Comparison of ENCODE assay signal across 13 cellular contexts in genomic region chr14:22524105-22524783, GRCh38.
A peak's percentile ranks its signal among the peaks of the same experiment; 100 is the strongest.
DNase-seq lines count a peak whose midpoint lies in the region; ATAC-seq and TF ChIP-seq lines count a peak whose summit lies in the region.
"Had no signal": no experiment of that assay in that cellular context is flagged by ENCODE, and none has a peak within 500 bp of the region (broad histone marks: within the 10 kb centered on the region; RNA-seq: fewer than 3 reads in every experiment).

No MANE protein-coding gene starts in this region.

- no peak overlapping the region for H3T11ph ChIP-seq in H9 (ENCODE audit: low read length)

- peak; percentile 33 for DNase-seq in activated CD8-positive, alpha-beta T cell treated with anti-CD3 and anti-CD28 coated beads for 36 hours
- no peak for DNase-seq in naive thymus-derived CD4-positive, alpha-beta T cell
- no peak for DNase-seq in ecto neural progenitor cell (ENCODE audit: low spot score)
- DNase-seq in ureter (ENCODE audit: low spot score) = no peak
- DNase-seq in H9 = no peak
- DNase-seq: left ventricle myocardium inferior, naive B cell, NCI-H1436, psoas muscle, SJCRH30 had no signal

- H3K36me3 Mint-ChIP-seq in activated CD8-positive, alpha-beta T cell treated with anti-CD3 and anti-CD28 coated beads for 36 hours (ENCODE audit: low read depth) = peaks cover 97% of the 10 kb centered on the region
- H3K36me3 Mint-ChIP-seq in naive thymus-derived CD4-positive, alpha-beta T cell = peaks cover 19 to 90% (median 79%) of the 10 kb centered on the region in 5 donors
- no peaks in the 10 kb centered on the region for H3K36me3 Mint-ChIP-seq in H9 (ENCODE audit: insufficient read depth in 1 of 3, low read depth in 3 of 3)
- H3K36me3 Mint-ChIP-seq: naive B cell had no signal

- H3K4me3 Mint-ChIP-seq in activated CD8-positive, alpha-beta T cell treated with anti-CD3 and anti-CD28 coated beads for 36 hours = peak overlapping the region; percentile 79
- H3K4me3 Mint-ChIP-seq in naive thymus-derived CD4-positive, alpha-beta T cell = peak overlapping the region; percentile 79 to 92 (median 88)
- H3K4me3 Mint-ChIP-seq in H9 = no peak overlapping the region
- H3K4me3 Mint-ChIP-seq: naive B cell had no signal

- peak overlapping the region; percentile 96 for H3K27ac Mint-ChIP-seq in activated CD8-positive, alpha-beta T cell treated with anti-CD3 and anti-CD28 coated beads for 36 hours
- peak overlapping the region; percentile 90 to 99 (median 96) for H3K27ac Mint-ChIP-seq in naive thymus-derived CD4-positive, alpha-beta T cell
- H3K27ac Mint-ChIP-seq in H9 = no peak overlapping the region

- no peaks in the 10 kb centered on the region for H3K9me3 ChIP-seq in BLaER1 treated with 17β-estradiol and CSF1 and Interleukin-3, amounts not matched to agents 10 nM and 100 nM (replicated peaks in 1 of 11)
- H3K9me3 ChIP-seq in DOHH2 (ENCODE audit: control insufficient read depth, insufficient read depth, low read length) (no peaks in the 10 kb centered on the region), H9 (ENCODE audit: control insufficient read depth, low read depth, low read length) (no peaks in the 10 kb centered on the region)
- no peaks in the 10 kb centered on the region for H3K9me3 ChIP-seq in naive thymus-derived CD4-positive, alpha-beta T cell (ENCODE audit: control insufficient read depth in 2 of 3, low read length in 3 of 3)
- H3K9me3 ChIP-seq: left ventricle myocardium inferior, psoas muscle, SJCRH30 had no signal

- no peak overlapping the region for H2BK12ac ChIP-seq in H9 (ENCODE audit: insufficient read length, low read depth, low read length)

- no peak overlapping the region for H3K18ac ChIP-seq in H9 (ENCODE audit: insufficient read length, low read depth, low read length)

- peaks cover 64 to 95% (median 90%) of the 10 kb centered on the region in 10 experiments for H3K4me1 ChIP-seq in BLaER1 treated with 17β-estradiol and CSF1 and Interleukin-3, amounts not matched to agents 10 nM and 100 nM
- H3K4me1 ChIP-seq in DOHH2 (ENCODE audit: control insufficient read depth, low read length) (peaks cover 99% of the 10 kb centered on the region), H9 (ENCODE audit: insufficient read depth, low read length) (no peaks in the 10 kb centered on the region)
- peaks cover 83 to 90% of the 10 kb centered on the region in 2 donors for H3K4me1 ChIP-seq in naive thymus-derived CD4-positive, alpha-beta T cell (ENCODE audit: control insufficient read depth in 2 of 2, insufficient read depth in 2 of 2, low read length in 2 of 2)

- H3K23me2 ChIP-seq in H9 (ENCODE audit: insufficient read length, low read depth, low read length, poor library complexity, severe bottlenecking) = no peaks in the 10 kb centered on the region

- no peak for TF ChIP-seq CTCF in DOHH2 (IDR thresholded peaks at IDR 0.05; ENCODE audit: low read depth, low read length, poor library complexity, severe bottlenecking)
- no peak for TF ChIP-seq CTCF in activated CD8-positive, alpha-beta T cell treated with anti-CD3 and anti-CD28 coated beads for 36 hours (IDR thresholded peaks at IDR 0.05)
- no peak for TF ChIP-seq CTCF in H9 (conservative IDR thresholded peaks at IDR 0.05)

- H4K20me1 ChIP-seq in BLaER1 treated with 17β-estradiol and CSF1 and Interleukin-3, amounts not matched to agents 10 nM and 100 nM = peaks cover 0 to 94% (median 0%) of the 10 kb centered on the region in 11 experiments; a peak in 5 of 22 replicates
- H4K20me1 ChIP-seq in DOHH2 (ENCODE audit: control insufficient read depth, insufficient read depth, low read depth, low read length) (no peaks in the 10 kb centered on the region), H9 (ENCODE audit: control insufficient read depth, insufficient read depth, insufficient read length) (no peaks in the 10 kb centered on the region)

- no peak overlapping the region for H3K14ac ChIP-seq in H9 (ENCODE audit: insufficient read depth, low read length)

- H2AK5ac ChIP-seq in H9 (ENCODE audit: insufficient read length, low read length) = no peak overlapping the region

- no peak overlapping the region for H2AFZ ChIP-seq in H9 (ENCODE audit: low read length)

- H2BK5ac ChIP-seq in H9 (ENCODE audit: insufficient read length, low read length) = no peak overlapping the region

- H3K79me1 ChIP-seq in H9 (ENCODE audit: insufficient read depth, low read depth, low read length, poor library complexity, severe bottlenecking) = no peaks in the 10 kb centered on the region

- no peak overlapping the region for H3K4ac ChIP-seq in H9 (ENCODE audit: low read depth, low read length)

- no peak overlapping the region for H3K4me3 ChIP-seq in BLaER1 treated with 17β-estradiol and CSF1 and Interleukin-3, amounts not matched to agents 10 nM and 100 nM
- H3K4me3 ChIP-seq in DOHH2 (ENCODE audit: low read length) = peak overlapping the region; percentile 57
- H3K4me3 ChIP-seq in naive thymus-derived CD4-positive, alpha-beta T cell (ENCODE audit: low read length) = peak overlapping the region; percentile 65
- H3K4me3 ChIP-seq: left ventricle myocardium inferior, psoas muscle, SJCRH30 had no signal

- no peak overlapping the region for H3K23ac ChIP-seq in H9 (ENCODE audit: insufficient read length, low read depth, low read length)

- H3K9me3 Mint-ChIP-seq in activated CD8-positive, alpha-beta T cell treated with anti-CD3 and anti-CD28 coated beads for 36 hours = no peaks in the 10 kb centered on the region
- peaks cover 0 to 2% (median 0%) of the 10 kb centered on the region in 11 donors for H3K9me3 Mint-ChIP-seq in naive thymus-derived CD4-positive, alpha-beta T cell
- H3K9me3 Mint-ChIP-seq in H9 = no peaks in the 10 kb centered on the region
- H3K9me3 Mint-ChIP-seq: naive B cell had no signal

- no peak overlapping the region for H3K9ac ChIP-seq in BLaER1 treated with 17β-estradiol and CSF1 and Interleukin-3, amounts not matched to agents 10 nM and 100 nM
- no peak overlapping the region for H3K9ac ChIP-seq in H9 (ENCODE audit: extremely low read depth, insufficient read length, low read length)

- peaks cover 46% of the 10 kb centered on the region for H3F3A ChIP-seq in DOHH2 (ENCODE audit: control insufficient read depth, insufficient read depth)

- CTCF ChIA-PET in activated CD8-positive, alpha-beta T cell treated with anti-CD3 and anti-CD28 coated beads for 36 hours (lab: Charles Lee) = interaction anchor here (0.7 to 3.8 kb wide), 13 partner anchors 9 to 46 kb away, joined by 3 to 17 read pairs (median 4); no protein-coding TSS in a partner anchor
- CTCF ChIA-PET in naive thymus-derived CD4-positive, alpha-beta T cell (lab: Charles Lee) = interaction anchor here (0.5 to 3.4 kb wide), 10 partner anchors 9 to 801 kb away, joined by 3 to 17 read pairs (median 4); no protein-coding TSS in a partner anchor

- no peak overlapping the region for H4K8ac ChIP-seq in H9 (replicated peaks; ENCODE audit: insufficient read length, low read depth, low read length)

- no peak overlapping the region for H4K91ac ChIP-seq in H9 (ENCODE audit: insufficient read length, low read depth, low read length)

- H2BK15ac ChIP-seq in H9 (ENCODE audit: low read depth, low read length) = no peak overlapping the region

- peak overlapping the region in 4 of 11 experiments; percentile 9 to 40 (median 26); a peak in 4 of 22 replicates for H3K27ac ChIP-seq in BLaER1 treated with 17β-estradiol and CSF1 and Interleukin-3, amounts not matched to agents 10 nM and 100 nM
- H3K27ac ChIP-seq in DOHH2 (ENCODE audit: low read depth, low read length) (peak overlapping the region; percentile 98), H9 (ENCODE audit: insufficient read length, low read depth, low read length) (no peak overlapping the region)
- peak overlapping the region; percentile 90 for H3K27ac ChIP-seq in naive thymus-derived CD4-positive, alpha-beta T cell (ENCODE audit: low read depth, low read length)
- H3K27ac ChIP-seq: foreskin keratinocyte, left ventricle myocardium inferior, psoas muscle, SJCRH30 had no signal

- no peak overlapping the region for H3K56ac ChIP-seq in H9 (ENCODE audit: insufficient read length, low read depth, low read length)

- intact Hi-C loops in activated CD8-positive, alpha-beta T cell treated with anti-CD3 and anti-CD28 coated beads for 36 hours (cut with micrococcal nuclease) = no loop called here
- intact Hi-C loops in naive thymus-derived CD4-positive, alpha-beta T cell (cut with micrococcal nuclease) = loop anchor here (1.0 to 5.0 kb wide), 3 partner anchors 8 to 802 kb away; no protein-coding TSS in a partner anchor

- no peak overlapping the region for H2BK20ac ChIP-seq in H9 (ENCODE audit: low read depth, low read length, poor library complexity, severe bottlenecking)

- peaks cover 0 to 100% (median 75%) of the 10 kb centered on the region in 11 experiments; a peak in 15 of 22 replicates for H3K36me3 ChIP-seq in BLaER1 treated with 17β-estradiol and CSF1 and Interleukin-3, amounts not matched to agents 10 nM and 100 nM
- peaks cover 42% of the 10 kb centered on the region for H3K36me3 ChIP-seq in DOHH2 (ENCODE audit: control insufficient read depth, low read length)
- peaks cover 13 to 31% (median 16%) of the 10 kb centered on the region in 3 experiments for H3K36me3 ChIP-seq in naive thymus-derived CD4-positive, alpha-beta T cell (ENCODE audit: control insufficient read depth in 2 of 3, insufficient read depth in 3 of 3, low read length in 3 of 3)
- H3K36me3 ChIP-seq: left ventricle myocardium inferior had no signal

- peaks cover 69% of the 10 kb centered on the region for H3K4me1 Mint-ChIP-seq in activated CD8-positive, alpha-beta T cell treated with anti-CD3 and anti-CD28 coated beads for 36 hours (ENCODE audit: low read depth)
- peaks cover 34 to 96% (median 91%) of the 10 kb centered on the region in 7 donors for H3K4me1 Mint-ChIP-seq in naive thymus-derived CD4-positive, alpha-beta T cell
- peaks cover 0 to 4% of the 10 kb centered on the region in 2 experiments; a peak in 2 of 4 replicates for H3K4me1 Mint-ChIP-seq in H9

- no peaks in the 10 kb centered on the region for H3K9me2 ChIP-seq in DOHH2 (replicated peaks; ENCODE audit: control insufficient read depth, low read length)

- POLR2A ChIA-PET in activated CD8-positive, alpha-beta T cell treated with anti-CD3 and anti-CD28 coated beads for 36 hours (lab: Charles Lee) = interaction anchor here (0.8 to 20.6 kb wide), 9 partner anchors 10 to 1260 kb away, joined by 3 to 1006 read pairs (median 28); no protein-coding TSS in a partner anchor
- POLR2A ChIA-PET in naive thymus-derived CD4-positive, alpha-beta T cell (lab: Charles Lee) = interaction anchor here (0.7 to 12.3 kb wide), 15 partner anchors 10 to 801 kb away, joined by 3 to 554 read pairs (median 4); partner anchors contain the start of gene AJUBA

- WGBS in H9 (ENCODE audit: extremely low coverage, insufficient read length, low lambda C conversion rate) = no CpG with 5 or more reads among the region's 11 CpGs

- peak; percentile 6 for ATAC-seq in activated CD8-positive, alpha-beta T cell treated with anti-CD3 and anti-CD28 coated beads for 36 hours
- ATAC-seq in naive thymus-derived CD4-positive, alpha-beta T cell = peak; percentile 44
- ATAC-seq: psoas muscle had no signal

- H4K5ac ChIP-seq in H9 (ENCODE audit: insufficient read length, low read depth, low read length) = no peak overlapping the region

- no peaks in the 10 kb centered on the region for H3K27me3 Mint-ChIP-seq in activated CD8-positive, alpha-beta T cell treated with anti-CD3 and anti-CD28 coated beads for 36 hours
- H3K27me3 Mint-ChIP-seq in naive thymus-derived CD4-positive, alpha-beta T cell = no peaks in the 10 kb centered on the region
- H3K27me3 Mint-ChIP-seq in H9 (ENCODE audit: low read depth) = peaks cover 4% of the 10 kb centered on the region; the same call in 1 of the 2 replicates
- H3K27me3 Mint-ChIP-seq: naive B cell had no signal

- no peaks in the 10 kb centered on the region for H3K27me3 ChIP-seq in BLaER1 treated with 17β-estradiol and CSF1 and Interleukin-3, amounts not matched to agents 10 nM and 100 nM
- H3K27me3 ChIP-seq in DOHH2 (ENCODE audit: control insufficient read depth, low read length) (no peaks in the 10 kb centered on the region), H9 (ENCODE audit: insufficient read depth, low read length) (no peaks in the 10 kb centered on the region)
- H3K27me3 ChIP-seq in naive thymus-derived CD4-positive, alpha-beta T cell (ENCODE audit: control insufficient read depth in 2 of 2, insufficient read depth in 2 of 2, low read length in 2 of 2) = no peaks in the 10 kb centered on the region
- H3K27me3 ChIP-seq: foreskin keratinocyte, SJCRH30 had no signal

- peak overlapping the region in 7 of 11 experiments; percentile 11 to 52 (median 40); a peak in 12 of 22 replicates for H3K4me2 ChIP-seq in BLaER1 treated with 17β-estradiol and CSF1 and Interleukin-3, amounts not matched to agents 10 nM and 100 nM
- H3K4me2 ChIP-seq in DOHH2 (ENCODE audit: low read length) (peak overlapping the region; percentile 70), H9 (ENCODE audit: insufficient read depth, insufficient read length, low read length) (no peak overlapping the region)

- no peak overlapping the region for H2BK120ac ChIP-seq in H9 (ENCODE audit: low read depth, low read length, poor library complexity, severe bottlenecking)

- H3K79me2 ChIP-seq in DOHH2 (ENCODE audit: control insufficient read depth, low read length) = peaks cover 85% of the 10 kb centered on the region
- no peaks in the 10 kb centered on the region for H3K79me2 ChIP-seq in H9 (ENCODE audit: insufficient read depth, low read length)

Comparison
In these comparisons a context has a peak if more than half of its experiments do, and no peak if none do; other contexts are left out.
1. H3K4me3 ChIP-seq: peak in DOHH2 (single experiment) and naive thymus-derived CD4-positive, alpha-beta T cell (single experiment); none in BLaER1 treated with 17β-estradiol and CSF1 and Interleukin-3, amounts not matched to agents 10 nM and 100 nM (0 of 10).
2. H3K27ac Mint-ChIP-seq: peak in activated CD8-positive, alpha-beta T cell treated with anti-CD3 and anti-CD28 coated beads for 36 hours (single experiment) and naive thymus-derived CD4-positive, alpha-beta T cell (9 of 9); none in H9 (0 of 3).
3. H3K4me3 Mint-ChIP-seq: peak in activated CD8-positive, alpha-beta T cell treated with anti-CD3 and anti-CD28 coated beads for 36 hours (single experiment) and naive thymus-derived CD4-positive, alpha-beta T cell (10 of 10); none in H9 (0 of 2).